37 cellular contexts compared by ENCODE assay signal in the genomic region with DNA sequence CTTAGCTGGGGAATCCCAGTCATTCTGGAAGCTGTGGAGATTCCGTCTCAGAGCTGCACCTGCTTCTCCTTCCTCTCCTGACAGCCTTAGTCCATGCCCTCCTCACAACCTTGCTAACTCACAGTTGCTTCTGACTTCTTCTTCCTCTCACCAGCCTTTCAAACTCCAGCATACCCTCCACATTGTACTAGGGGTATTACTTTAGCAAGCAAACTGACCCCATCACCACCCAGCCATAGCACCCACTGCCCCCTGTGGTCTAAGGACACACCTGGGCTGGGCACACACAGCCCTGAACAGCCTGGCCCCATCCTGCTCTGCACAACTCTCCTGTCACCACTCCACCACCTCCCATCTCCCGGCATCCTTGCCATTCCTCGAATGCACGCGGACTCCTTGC.
"Had no signal": no experiment of that assay in that cellular context is flagged by ENCODE, and none has a peak within 500 bp of the region (broad histone marks: within the 10 kb centered on the region; RNA-seq: fewer than 3 reads in every experiment).

No MANE protein-coding gene starts in this region.

- H3K27ac ChIP-seq: adrenal gland, ascending aorta, body of pancreas, brain microvascular endothelial cell, breast epithelium, cardiac muscle cell had no signal

- H3K27me3 Mint-ChIP-seq: activated naive CD4-positive, alpha-beta T cell treated with anti-CD3 and anti-CD28 coated beads, Interleukin-2, amount 10 ng/mL, durations not matched to agents 7 days and 5 days; activated naive CD8-positive, alpha-beta T cell; activated naive CD8-positive, alpha-beta T cell treated with anti-CD3 and anti-CD28 coated beads for 36 hours; activated naive CD8-positive, alpha-beta T cell treated with anti-CD3 and anti-CD28 coated beads, Interleukin-2, amount 10 ng/mL, durations not matched to agents 7 days and 5 days; activated naive CD8-positive, alpha-beta T cell treated with anti-CD3 and anti-CD28 coated beads, Interleukin-2, amount 50 U/mL, for 24 hours had no signal

- H3K9me3 ChIP-seq: adrenal gland, ascending aorta, body of pancreas, breast epithelium had no signal

- H3K36me3 ChIP-seq: adrenal gland, ascending aorta, brain microvascular endothelial cell, breast epithelium, cardiac muscle cell had no signal

- DNase-seq: activated effector memory CD4-positive, alpha-beta T cell treated with anti-CD3 and anti-CD28 coated beads, Interleukin-2, amount 50 U/mL, for 16 hours; activated effector memory CD4-positive, alpha-beta T cell treated with Interleukin-2 at 50 U/mL for 16 hours; activated gamma-delta T cell treated with Interleukin-2 at 50 U/mL for 16 hours; activated naive CD4-positive, alpha-beta T cell; activated naive CD4-positive, alpha-beta T cell treated with anti-CD3 and anti-CD28 coated beads for 36 hours; activated naive CD4-positive, alpha-beta T cell treated with anti-CD3 and anti-CD28 coated beads, Interleukin-2, amount 10 ng/mL, durations not matched to agents 7 days and 5 days; activated naive CD4-positive, alpha-beta T cell treated with anti-CD3 and anti-CD28 coated beads, Interleukin-2, amount 50 U/mL, for 16 hours; activated naive CD4-positive, alpha-beta T cell treated with Interleukin-2 at 50 U/mL for 16 hours; activated naive CD8-positive, alpha-beta T cell treated with anti-CD3 and anti-CD28 coated beads for 36 hours; activated naive CD8-positive, alpha-beta T cell treated with anti-CD3 and anti-CD28 coated beads, Interleukin-2, amount 10 ng/mL, durations not matched to agents 7 days and 5 days; activated naive CD8-positive, alpha-beta T cell treated with anti-CD3 and anti-CD28 coated beads, Interleukin-2, amount 50 U/mL, for 24 hours; activated T-cell treated with anti-CD3 and anti-CD28 coated beads, Interleukin-2, amount 50 U/mL, for 1 hour; activated T-cell treated with anti-CD3 and anti-CD28 coated beads, Interleukin-2, amount 50 U/mL, for 24 hours; activated T-cell treated with anti-CD3 and anti-CD28 coated beads, Interleukin-2, amount 50 U/mL, for 4 hours; activated T-cell treated with anti-CD3 and anti-CD28 coated beads, Interleukin-2, amount 50 U/mL, for 48 hours; activated T-cell treated with anti-CD3 and anti-CD28 coated beads, Interleukin-2, amount 50 U/mL, for 72 hours; adrenal gland; amniotic stem cell; amygdala; anterior cingulate cortex; aorta; body of pancreas; brain microvascular endothelial cell; caudate nucleus; central memory CD4-positive, alpha-beta T cell; cerebellar nuclear complex had no signal

- H3K4me1 Mint-ChIP-seq: activated naive CD4-positive, alpha-beta T cell treated with anti-CD3 and anti-CD28 coated beads, Interleukin-2, amount 10 ng/mL, durations not matched to agents 7 days and 5 days; activated naive CD4-positive, alpha-beta T cell treated with anti-CD3 and anti-CD28 coated beads, Interleukin-2, amount 50 U/mL, for 24 hours; activated naive CD8-positive, alpha-beta T cell treated with anti-CD3 and anti-CD28 coated beads for 36 hours; activated naive CD8-positive, alpha-beta T cell treated with anti-CD3 and anti-CD28 coated beads, Interleukin-2, amount 10 ng/mL, durations not matched to agents 7 days and 5 days; activated naive CD8-positive, alpha-beta T cell treated with anti-CD3 and anti-CD28 coated beads, Interleukin-2, amount 50 U/mL, for 24 hours; activated T-helper 17 cell treated with anti-CD3 and anti-CD28 coated beads, Interleukin-2, amount 50 U/mL, for 72 hours; brain; central memory CD8-positive, alpha-beta T cell had no signal

- H3K4me1 ChIP-seq: adrenal gland, ascending aorta, body of pancreas, breast epithelium had no signal

- ATAC-seq: activated naive CD4-positive, alpha-beta T cell treated with anti-CD3 and anti-CD28 coated beads, Interleukin-2, amount 50 U/mL, for 72 hours; activated naive CD8-positive, alpha-beta T cell treated with anti-CD3 and anti-CD28 coated beads, Interleukin-2, amount 50 U/mL, for 24 hours; activated T-cell treated with anti-CD3 and anti-CD28 coated beads, Interleukin-2, amount 50 U/mL, for 4 hours; activated T-cell treated with anti-CD3 and anti-CD28 coated beads, Interleukin-2, amount 50 U/mL, for 72 hours; activated T-helper 17 cell treated with anti-CD3 and anti-CD28 coated beads, Interleukin-2, amount 50 U/mL, for 72 hours; body of pancreas had no signal

- H3K4me3 ChIP-seq: adrenal gland, ascending aorta, body of pancreas, breast epithelium, cardiac muscle cell had no signal

- H3K4me3 Mint-ChIP-seq: activated naive CD4-positive, alpha-beta T cell treated with anti-CD3 and anti-CD28 coated beads for 36 hours; activated naive CD4-positive, alpha-beta T cell treated with anti-CD3 and anti-CD28 coated beads, Interleukin-2, amount 10 ng/mL, durations not matched to agents 7 days and 5 days; activated naive CD4-positive, alpha-beta T cell treated with anti-CD3 and anti-CD28 coated beads, Interleukin-2, amount 50 U/mL, for 24 hours; activated naive CD8-positive, alpha-beta T cell; activated naive CD8-positive, alpha-beta T cell treated with anti-CD3 and anti-CD28 coated beads for 36 hours; activated naive CD8-positive, alpha-beta T cell treated with anti-CD3 and anti-CD28 coated beads, Interleukin-2, amount 10 ng/mL, durations not matched to agents 7 days and 5 days; activated naive CD8-positive, alpha-beta T cell treated with anti-CD3 and anti-CD28 coated beads, Interleukin-2, amount 50 U/mL, for 24 hours; activated T-cell treated with anti-CD3 and anti-CD28 coated beads, Interleukin-2, amount 50 U/mL, for 24 hours; activated T-cell treated with anti-CD3 and anti-CD28 coated beads, Interleukin-2, amount 50 U/mL, for 4 hours; activated T-cell treated with anti-CD3 and anti-CD28 coated beads, Interleukin-2, amount 50 U/mL, for 72 hours; activated T-helper 1 cell treated with anti-CD3 and anti-CD28 coated beads, Interleukin-12 subunit alpha, Interleukin-12 subunit beta, Interleukin-2, Interleukin-4 antibody, amounts not matched to agents 30 ng/mL and 10 ng/mL and 1 ng/mL, durations not matched to agents 14 hours and 24 hours and 36 hours; activated T-helper 17 cell treated with anti-CD3 and anti-CD28 coated beads, Interleukin-2, amount 50 U/mL, for 72 hours; brain; central memory CD8-positive, alpha-beta T cell had no signal

- H3K9me3 Mint-ChIP-seq: activated naive CD4-positive, alpha-beta T cell treated with anti-CD3 and anti-CD28 coated beads for 36 hours; activated naive CD4-positive, alpha-beta T cell treated with anti-CD3 and anti-CD28 coated beads, Interleukin-2, amount 10 ng/mL, durations not matched to agents 7 days and 5 days; activated naive CD4-positive, alpha-beta T cell treated with anti-CD3 and anti-CD28 coated beads, Interleukin-2, amount 50 U/mL, for 24 hours; activated naive CD4-positive, alpha-beta T cell treated with anti-CD3 and anti-CD28 coated beads, Interleukin-2, amount 50 U/mL, for 72 hours; activated naive CD8-positive, alpha-beta T cell treated with anti-CD3 and anti-CD28 coated beads for 36 hours; activated naive CD8-positive, alpha-beta T cell treated with anti-CD3 and anti-CD28 coated beads, Interleukin-2, amount 10 ng/mL, durations not matched to agents 7 days and 5 days; activated naive CD8-positive, alpha-beta T cell treated with anti-CD3 and anti-CD28 coated beads, Interleukin-2, amount 50 U/mL, for 24 hours; activated T-cell treated with anti-CD3 and anti-CD28 coated beads, Interleukin-2, amount 50 U/mL, for 24 hours; activated T-cell treated with anti-CD3 and anti-CD28 coated beads, Interleukin-2, amount 50 U/mL, for 4 hours; activated T-cell treated with anti-CD3 and anti-CD28 coated beads, Interleukin-2, amount 50 U/mL, for 72 hours; activated T-helper 1 cell treated with anti-CD3 and anti-CD28 coated beads, Interleukin-12 subunit alpha, Interleukin-12 subunit beta, Interleukin-2, Interleukin-4 antibody, amounts not matched to agents 30 ng/mL and 10 ng/mL and 1 ng/mL, durations not matched to agents 14 hours and 24 hours and 36 hours; activated T-helper 17 cell treated with anti-CD3 and anti-CD28 coated beads, Interleukin-2, amount 50 U/mL, for 72 hours; activated T-helper 2 cell treated with anti-CD3 and anti-CD28 coated beads, Interferon-gamma antibody, Interleukin-2, Interleukin-4, amounts not matched to agents 10 μg/mL and 5 μg/mL and 100 μg/mL, durations not matched to agents 14 hours and 24 hours and 36 hours; brain; central memory CD8-positive, alpha-beta T cell had no signal

- H3K27ac Mint-ChIP-seq: activated naive CD4-positive, alpha-beta T cell treated with anti-CD3 and anti-CD28 coated beads for 36 hours; activated naive CD4-positive, alpha-beta T cell treated with anti-CD3 and anti-CD28 coated beads, Interleukin-2, amount 10 ng/mL, durations not matched to agents 7 days and 5 days; activated naive CD4-positive, alpha-beta T cell treated with anti-CD3 and anti-CD28 coated beads, Interleukin-2, amount 50 U/mL, for 24 hours; activated naive CD8-positive, alpha-beta T cell; activated naive CD8-positive, alpha-beta T cell treated with anti-CD3 and anti-CD28 coated beads for 36 hours; activated naive CD8-positive, alpha-beta T cell treated with anti-CD3 and anti-CD28 coated beads, Interleukin-2, amount 10 ng/mL, durations not matched to agents 7 days and 5 days; activated naive CD8-positive, alpha-beta T cell treated with anti-CD3 and anti-CD28 coated beads, Interleukin-2, amount 50 U/mL, for 24 hours; activated T-cell treated with anti-CD3 and anti-CD28 coated beads, Interleukin-2, amount 50 U/mL, for 24 hours; activated T-cell treated with anti-CD3 and anti-CD28 coated beads, Interleukin-2, amount 50 U/mL, for 72 hours; activated T-helper 1 cell treated with anti-CD3 and anti-CD28 coated beads, Interleukin-12 subunit alpha, Interleukin-12 subunit beta, Interleukin-2, Interleukin-4 antibody, amounts not matched to agents 30 ng/mL and 10 ng/mL and 1 ng/mL, durations not matched to agents 14 hours and 24 hours and 36 hours; activated T-helper 17 cell treated with anti-CD3 and anti-CD28 coated beads, Interleukin-2, amount 50 U/mL, for 72 hours; activated T-helper 2 cell treated with anti-CD3 and anti-CD28 coated beads, Interferon-gamma antibody, Interleukin-2, Interleukin-4, amounts not matched to agents 10 μg/mL and 5 μg/mL and 100 μg/mL, durations not matched to agents 14 hours and 24 hours and 36 hours; brain had no signal

- H3K36me3 Mint-ChIP-seq: activated naive CD4-positive, alpha-beta T cell treated with anti-CD3 and anti-CD28 coated beads, Interleukin-2, amount 10 ng/mL, durations not matched to agents 7 days and 5 days; activated naive CD4-positive, alpha-beta T cell treated with anti-CD3 and anti-CD28 coated beads, Interleukin-2, amount 50 U/mL, for 24 hours; activated naive CD4-positive, alpha-beta T cell treated with anti-CD3 and anti-CD28 coated beads, Interleukin-2, amount 50 U/mL, for 72 hours; activated naive CD8-positive, alpha-beta T cell; activated naive CD8-positive, alpha-beta T cell treated with anti-CD3 and anti-CD28 coated beads for 36 hours; activated naive CD8-positive, alpha-beta T cell treated with anti-CD3 and anti-CD28 coated beads, Interleukin-2, amount 10 ng/mL, durations not matched to agents 7 days and 5 days; brain had no signal

- H3K27me3 ChIP-seq: adrenal gland, ascending aorta, body of pancreas, brain microvascular endothelial cell, breast epithelium, cardiac muscle cell had no signal
